In the genomic region with DNA sequence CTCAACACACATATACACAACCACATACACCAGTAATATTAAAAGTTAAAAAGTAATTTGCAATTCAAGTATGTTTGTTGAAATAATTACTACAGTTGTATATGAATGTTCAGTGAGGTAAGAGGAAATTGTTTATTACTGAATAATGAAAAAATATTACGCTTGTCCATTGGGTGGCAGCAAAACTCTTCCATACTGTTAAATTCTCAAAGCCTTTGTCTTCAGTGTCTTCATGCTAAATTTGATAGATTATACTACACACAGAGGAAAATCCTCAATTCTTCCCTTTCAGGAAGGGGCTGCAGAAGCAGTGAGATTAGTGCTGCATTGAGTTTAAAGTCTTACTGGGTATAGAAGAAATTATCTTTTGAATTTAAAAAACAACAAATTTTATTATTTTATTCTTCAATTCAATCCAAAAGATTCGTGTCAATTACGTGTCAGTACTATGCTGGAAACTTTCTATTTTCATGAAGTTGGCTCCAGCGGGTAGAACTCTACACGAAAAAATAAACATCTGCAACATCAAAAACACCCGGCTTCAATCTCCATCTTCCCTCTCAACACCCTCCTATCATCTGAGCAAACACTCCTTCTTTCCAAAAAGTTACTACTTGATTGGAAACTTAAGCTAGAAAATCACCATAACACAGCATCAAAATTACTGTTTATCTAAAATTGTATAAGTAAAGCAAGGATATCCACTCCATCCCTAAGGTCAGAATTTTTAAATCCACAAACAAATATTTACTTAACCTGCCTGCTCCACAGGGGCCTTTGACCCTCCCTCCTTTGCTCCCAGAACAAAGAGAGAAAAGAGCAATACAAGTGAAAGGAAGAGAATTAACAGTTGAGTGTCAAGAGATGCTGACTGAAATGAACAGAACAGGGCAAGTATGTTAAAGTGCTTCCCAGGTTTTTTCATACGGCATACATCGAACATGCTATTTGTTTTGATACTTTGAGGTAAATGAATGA, we compare ENCODE assay signal across 7 cellular contexts. TPM values are rescaled to one million over a fixed set of nuclear protein-coding genes. Genes with fewer than 3 reads are reported as not detected.
DNase-seq lines count a peak whose midpoint lies in the region; ATAC-seq and TF ChIP-seq lines count a peak whose summit lies in the region.

No MANE protein-coding gene starts in this region.

- peaks cover 4% of the 10 kb centered on the region for H3K9me3 ChIP-seq in adipocyte (ENCODE audit: control insufficient read depth, low read length)
- no peaks in the 10 kb centered on the region for H3K9me3 ChIP-seq in left ventricle myocardium inferior (replicated peaks)
- no peaks in the 10 kb centered on the region for H3K9me3 ChIP-seq in stomach

- 43 to 53% (median 46%) methylated on average over 8 of the region's 8 CpGs for WGBS in stomach, 5 donors

- H3K4me3 ChIP-seq in adipocyte (ENCODE audit: low read length) (no peak overlapping the region), left ventricle myocardium inferior (no peak overlapping the region), stomach (no peak overlapping the region)

- ATAC-seq in GM21515 (IDR thresholded peaks at IDR 0.05; ENCODE audit: unreplicated experiment) (peak; percentile 51), GM19455 (IDR thresholded peaks at IDR 0.05; ENCODE audit: unreplicated experiment) (no peak)

- peak; percentile 80 for DNase-seq in DMS53 (lab: John Stamatoyannopoulos, UW)
- DNase-seq in NCI-H2081 (lab: John Stamatoyannopoulos, UW), result peak; percentile 67 to 74
- peak; percentile 84 for DNase-seq in adipocyte (ENCODE audit: low read depth)
- DNase-seq in left ventricle myocardium inferior, result no peak
- no peak for DNase-seq in stomach

- no peaks in the 10 kb centered on the region for H3K27me3 ChIP-seq in adipocyte (replicated peaks; ENCODE audit: control insufficient read depth, insufficient read depth, low read length)
- H3K27me3 ChIP-seq in left ventricle myocardium inferior (ENCODE audit: low read depth), result no peaks in the 10 kb centered on the region
- no peaks in the 10 kb centered on the region for H3K27me3 ChIP-seq in stomach

- intact Hi-C loops in left ventricle myocardium inferior (cut with micrococcal nuclease), result loop anchor here (5.0 to 10.0 kb wide), 3 partner anchors 64 to 631 kb away; no protein-coding TSS in a partner anchor
- intact Hi-C loops in stomach (cut with DNase I; ENCODE audit: low total_unique reads), result no loop called here

- H3K36me3 ChIP-seq in adipocyte (ENCODE audit: control insufficient read depth, insufficient read depth, low read length, severe bottlenecking), result no peaks in the 10 kb centered on the region
- H3K36me3 ChIP-seq in left ventricle myocardium inferior, result no peaks in the 10 kb centered on the region
- H3K36me3 ChIP-seq in stomach, result no peaks in the 10 kb centered on the region

- no peak for TF ChIP-seq POLR2A in stomach (IDR thresholded peaks at IDR 0.05)

- no peak overlapping the region for H3K9ac ChIP-seq in adipocyte (ENCODE audit: low read length)

- TF ChIP-seq CTCF in left ventricle myocardium inferior (IDR thresholded peaks at IDR 0.05; ENCODE audit: borderline replicate concordance) (peak; percentile 66), stomach (IDR thresholded peaks at IDR 0.05) (peak in 5 of 7 experiments; percentile 25 to 61 (median 44))

- no peak overlapping the region for H3K27ac ChIP-seq in left ventricle myocardium inferior (replicated peaks)
- H3K27ac ChIP-seq in stomach, result no peak overlapping the region

- no peak for TF ChIP-seq EP300 in stomach (IDR thresholded peaks at IDR 0.05)

- H3K4me1 ChIP-seq in adipocyte (ENCODE audit: control insufficient read depth, insufficient read depth, low read length) (peaks cover 14% of the 10 kb centered on the region), left ventricle myocardium inferior (no peaks in the 10 kb centered on the region), stomach (peaks cover 3 to 28% (median 7%) of the 10 kb centered on the region in 4 donors)

RNA-seq across cellular contexts. Expression of gene TES, which starts 37.0 kb away (rescaled TPM):
- 13.9 TPM for total RNA-seq in left ventricle myocardium inferior
- total RNA-seq in stomach, result 100 to 1,000 TPM in 4 of 5 donors, 10 to 100 TPM in 1; 78.8 to 191 (median 155) TPM
- 10 to 100 TPM; 46.0 to 98.5 (median 52.3) TPM for polyA plus RNA-seq in stomach

Comparison
In these comparisons a context has a peak if more than half of its experiments do, and no peak if none do; other contexts are left out.
1. DNase-seq: peak in DMS53 (single experiment), NCI-H2081 (2 of 2) and adipocyte (single experiment); none in left ventricle myocardium inferior (single experiment) and stomach (single experiment).